ENCODE assay signal across 8 cellular contexts in genomic region chr2:232876071-232876977, GRCh38. TPM values are rescaled to one million over a fixed set of nuclear protein-coding genes. Genes with fewer than 3 reads are reported as not detected.
A peak's percentile ranks its signal among the peaks of the same experiment; 100 is the strongest.
DNase-seq lines count a peak whose midpoint lies in the region; ATAC-seq and TF ChIP-seq lines count a peak whose summit lies in the region.

No MANE protein-coding gene starts in this region.

- in situ Hi-C loops in ACHN (cut with HindIII; ENCODE audit: low pct_ligation_motif_present, low pct_unique_long_range_greater_than_20kb, low sequenced_read_pairs) (no loop called here), GM13977 (cut with MboI; ENCODE audit: low pct_unique_long_range_greater_than_20kb, low sequenced_read_pairs, unreplicated experiment) (no loop called here)

- peak overlapping the region; percentile 50 to 80 for H3K4me3 Mint-ChIP-seq in stimulated activated naive B cell treated with anti-CD40 and anti-IgM and Interleukin-4, amounts not matched to agents 10 μg/mL and 1 μg/mL and 100 μg/mL, for 72 hours

- peak overlapping the region; percentile 79 for H3K9ac ChIP-seq in NT2/D1 (ENCODE audit: insufficient read length, low read depth)

- H3K4me1 ChIP-seq in NT2/D1 (ENCODE audit: insufficient read depth, insufficient read length) (peaks cover 30% of the 10 kb centered on the region), left lung (peaks cover 0 to 20% of the 10 kb centered on the region in 2 donors)

- no peaks in the 10 kb centered on the region for H3K36me3 ChIP-seq in NT2/D1 (ENCODE audit: insufficient read depth, insufficient read length, low read length)
- no peaks in the 10 kb centered on the region for H3K36me3 ChIP-seq in left lung

- H3K27ac Mint-ChIP-seq in stimulated activated naive B cell treated with anti-CD40 and anti-IgM and Interleukin-4, amounts not matched to agents 10 μg/mL and 1 μg/mL and 100 μg/mL, for 72 hours: no peak overlapping the region

- ATAC-seq in left lung: peak; percentile 61
- peak; percentile 70 to 75 for ATAC-seq in stimulated activated naive B cell treated with anti-CD40 and anti-IgM and Interleukin-4, amounts not matched to agents 10 μg/mL and 1 μg/mL and 100 μg/mL, for 72 hours (replicated peaks)
- ATAC-seq in GM18907 (IDR thresholded peaks at IDR 0.05; ENCODE audit: unreplicated experiment): no peak
- ATAC-seq in HG02884 (IDR thresholded peaks at IDR 0.05; ENCODE audit: unreplicated experiment): no peak

- peak; percentile 33 for DNase-seq in ACHN
- peak; percentile 79 for DNase-seq in GM13977 (ENCODE audit: low spot score)
- DNase-seq in NT2/D1 (ENCODE audit: low read depth, low spot score): no peak
- DNase-seq in cerebellar cortex (ENCODE audit: low spot score): peak; percentile 57
- DNase-seq in left lung: no peak
- peak; percentile 24 for DNase-seq in stimulated activated naive B cell treated with anti-CD40 and anti-IgM and Interleukin-4, amounts not matched to agents 10 μg/mL and 1 μg/mL and 100 μg/mL, for 72 hours

- TF ChIP-seq CTCF in GM13977 (IDR thresholded peaks at IDR 0.05; ENCODE audit: extremely low read depth, insufficient read depth, missing control alignments) (peak; percentile 36), left lung (IDR thresholded peaks at IDR 0.05) (no peak)

- H3K27me3 ChIP-seq in NT2/D1 (ENCODE audit: insufficient read depth, insufficient read length): peaks cover 42% of the 10 kb centered on the region
- H3K27me3 ChIP-seq in left lung: peaks cover 15 to 34% of the 10 kb centered on the region in 2 donors

- intact Hi-C loops in left lung (cut with DNase I): no loop called here

- H3K4me3 ChIP-seq in NT2/D1 (ENCODE audit: insufficient read length, low read depth) (peak overlapping the region; percentile 82), left lung (peak overlapping the region; percentile 9 to 35)

- H3K4me1 Mint-ChIP-seq in stimulated activated naive B cell treated with anti-CD40 and anti-IgM and Interleukin-4, amounts not matched to agents 10 μg/mL and 1 μg/mL and 100 μg/mL, for 72 hours: peaks cover 9 to 14% of the 10 kb centered on the region in 2 donors

- no peaks in the 10 kb centered on the region for H3K9me3 ChIP-seq in NT2/D1 (ENCODE audit: insufficient read depth, low read length)
- no peaks in the 10 kb centered on the region for H3K9me3 ChIP-seq in left lung

- no peak overlapping the region for H3K27ac ChIP-seq in left lung

- H3K9me3 Mint-ChIP-seq in stimulated activated naive B cell treated with anti-CD40 and anti-IgM and Interleukin-4, amounts not matched to agents 10 μg/mL and 1 μg/mL and 100 μg/mL, for 72 hours: no peaks in the 10 kb centered on the region

- H3K36me3 Mint-ChIP-seq in stimulated activated naive B cell treated with anti-CD40 and anti-IgM and Interleukin-4, amounts not matched to agents 10 μg/mL and 1 μg/mL and 100 μg/mL, for 72 hours: peaks cover 0 to 3% of the 10 kb centered on the region in 2 donors

- peaks cover 17 to 29% of the 10 kb centered on the region in 2 donors for H3K27me3 Mint-ChIP-seq in stimulated activated naive B cell treated with anti-CD40 and anti-IgM and Interleukin-4, amounts not matched to agents 10 μg/mL and 1 μg/mL and 100 μg/mL, for 72 hours

RNA-seq across cellular contexts. Expression of gene SNORC, which starts 6.3 kb away (rescaled TPM):
- 1 to 10 TPM; 2.2 to 3.6 TPM for total RNA-seq in left lung

Comparison
In these comparisons a context has a peak if more than half of its experiments do, and no peak if none do; other contexts are left out.
1. DNase-seq: peak in ACHN (single experiment), GM13977 (single experiment), cerebellar cortex (single experiment) and stimulated activated naive B cell treated with anti-CD40 and anti-IgM and Interleukin-4, amounts not matched to agents 10 μg/mL and 1 μg/mL and 100 μg/mL, for 72 hours (single experiment); none in NT2/D1 (single experiment) and left lung (0 of 2).
2. ATAC-seq: peak in left lung (single experiment) and stimulated activated naive B cell treated with anti-CD40 and anti-IgM and Interleukin-4, amounts not matched to agents 10 μg/mL and 1 μg/mL and 100 μg/mL, for 72 hours (2 of 2); none in GM18907 (single experiment) and HG02884 (single experiment).